Comparison of ENCODE assay signal across 12 cellular contexts in the genomic region with DNA sequence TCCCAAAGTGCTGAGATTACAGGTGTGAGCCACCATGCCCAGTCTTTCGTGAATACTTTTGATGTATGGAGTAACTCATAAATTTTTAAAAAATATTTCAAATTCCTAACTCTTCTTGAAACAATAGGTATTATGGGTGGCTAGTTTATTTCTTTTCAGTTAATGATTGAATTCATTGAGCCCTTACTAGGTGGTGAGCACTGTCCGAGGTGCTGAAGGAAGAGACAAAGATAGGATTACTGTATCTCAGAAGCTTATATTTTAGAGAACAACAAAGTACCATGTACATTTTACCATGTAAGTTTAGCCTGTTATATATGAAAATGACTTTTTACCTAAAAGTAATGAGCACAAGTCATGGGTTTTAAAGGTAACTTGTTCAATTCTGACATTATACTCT.
DNase-seq lines count a peak whose midpoint lies in the region.
"Had no signal": no experiment of that assay in that cellular context is flagged by ENCODE, and none has a peak within 500 bp of the region (broad histone marks: within the 10 kb centered on the region; RNA-seq: fewer than 3 reads in every experiment).

No MANE protein-coding gene starts in this region.

- peak; percentile 8 for DNase-seq in SIG-M5 treated with dmso at 0.1 percent for 504 hours (lab: John Stamatoyannopoulos, UW; ENCODE audit: unreplicated experiment)
- DNase-seq in SIG-M5 (lab: John Stamatoyannopoulos, UW) = no peak
- DNase-seq in HT-29 (ENCODE audit: low spot score) = peak; percentile 4
- DNase-seq in RKO (ENCODE audit: low spot score) = peak; percentile 29
- DNase-seq in iPS-NIHi11 (ENCODE audit: low spot score) = peak; percentile 23
- no peak for DNase-seq in cortex of kidney (lab: John Stamatoyannopoulos, UW)
- no peak for DNase-seq in mucosa of gallbladder (ENCODE audit: low spot score)
- no peak for DNase-seq in NCI-H2171 (lab: John Stamatoyannopoulos, UW)
- DNase-seq: NCI-H1417, NCI-H524 treated with DMSO at 0.1 percent for 48 hours, SHP77 treated with DMSO at 0.1 percent for 48 hours, testis had no signal

Comparison
In these comparisons a context has a peak if more than half of its experiments do, and no peak if none do; other contexts are left out.
1. DNase-seq: peak in SIG-M5 treated with dmso at 0.1 percent for 504 hours (single experiment), HT-29 (single experiment), RKO (single experiment) and iPS-NIHi11 (single experiment); none in SIG-M5 (single experiment), cortex of kidney (single experiment), mucosa of gallbladder (single experiment) and NCI-H2171 (single experiment).